ENCODE assay signal across 11 cellular contexts in the genomic region with DNA sequence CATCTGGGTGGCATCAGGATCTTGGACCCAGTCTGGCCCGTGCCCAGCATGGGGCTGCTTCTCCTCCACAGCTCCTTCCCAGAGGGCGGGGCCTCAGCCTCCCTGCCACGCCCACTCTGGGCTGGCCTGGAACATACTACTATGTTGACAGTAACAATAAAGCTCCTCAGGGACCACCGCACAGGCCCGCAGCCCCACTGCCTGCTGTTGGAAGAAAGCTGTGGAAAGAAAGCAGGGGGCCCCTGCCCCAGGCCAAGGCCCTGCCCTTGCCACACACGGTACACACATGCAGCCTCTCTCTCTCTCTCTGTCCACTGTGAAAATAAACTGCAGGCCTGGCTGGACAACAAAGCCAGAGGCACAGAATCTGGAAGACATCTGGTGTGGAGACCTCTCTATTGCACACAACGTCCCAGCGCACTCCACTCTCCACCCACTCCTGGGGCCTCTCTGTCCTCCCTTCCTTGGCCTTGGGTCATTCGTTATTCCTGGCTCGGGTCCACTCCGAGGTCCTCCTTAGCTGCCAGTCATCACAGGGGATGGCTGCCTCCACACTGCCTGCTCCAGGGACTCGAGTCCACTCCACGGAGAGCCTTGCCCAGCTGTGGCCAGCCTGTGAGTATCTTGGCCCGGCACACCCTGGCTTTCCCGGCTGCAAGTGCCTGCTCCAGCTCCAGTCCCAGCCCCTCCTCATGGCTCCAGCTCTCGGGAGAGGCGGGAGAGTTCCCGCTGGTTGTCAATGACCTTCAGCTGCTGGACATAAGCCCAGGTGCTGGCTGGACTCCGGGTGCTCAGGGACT. TPM values are rescaled to one million over a fixed set of nuclear protein-coding genes. Genes with fewer than 3 reads are reported as not detected.
DNase-seq lines count a peak whose midpoint lies in the region; ATAC-seq and FAIRE-seq lines count a peak whose summit lies in the region.
"Had no signal": no experiment of that assay in that cellular context is flagged by ENCODE, and none has a peak within 500 bp of the region (broad histone marks: within the 10 kb centered on the region; RNA-seq: fewer than 3 reads in every experiment).

No MANE protein-coding gene starts in this region.

- no peaks in the 10 kb centered on the region for H3K27me3 ChIP-seq in BLaER1

- H3K36me3 ChIP-seq in BLaER1, result no peaks in the 10 kb centered on the region; the same call in 1 of the 2 replicates

- peak; percentile 94 for DNase-seq in left ventricle myocardium superior
- DNase-seq in posterior vena cava (ENCODE audit: low spot score), result peak; percentile 97
- no peak for DNase-seq in urothelium cell line (ENCODE audit: low spot score)
- DNase-seq in DMS114 treated with DMSO at 0.1 percent for 48 hours (lab: John Stamatoyannopoulos, UW; ENCODE audit: unreplicated experiment), result no peak
- DNase-seq: NCI-H2081; stimulated activated naive CD4-positive, alpha-beta T cell had no signal

- H3K9ac ChIP-seq in BLaER1, result no peak overlapping the region

- H3K4me3 ChIP-seq in BLaER1, result no peak overlapping the region

- intact Hi-C loops in left ventricle myocardium superior (cut with micrococcal nuclease), result loop anchor here (2.0 kb wide), 1 partner anchor 20 kb away; no protein-coding TSS in a partner anchor
- intact Hi-C loops in posterior vena cava (cut with DNase I), result no loop called here

- H4K20me1 ChIP-seq in BLaER1, result no peaks in the 10 kb centered on the region

- H3K4me1 ChIP-seq in BLaER1, result peaks cover 69% of the 10 kb centered on the region

- no peaks in the 10 kb centered on the region for H3K9me3 ChIP-seq in BLaER1

- H3K4me2 ChIP-seq in BLaER1, result peak overlapping the region; percentile 30

- no peak for FAIRE-seq in urothelium cell line (lab: Jason Lieb, UNC)
- FAIRE-seq: islet of Langerhans had no signal

- ATAC-seq in left ventricle myocardium superior, result peak; percentile 83
- no peak for ATAC-seq in HG03457 (IDR thresholded peaks at IDR 0.05; ENCODE audit: unreplicated experiment)
- ATAC-seq in HG03139 (IDR thresholded peaks at IDR 0.05; ENCODE audit: unreplicated experiment), result no peak

- H3K27ac ChIP-seq in BLaER1, result no peak overlapping the region
- peak overlapping the region; percentile 94 for H3K27ac ChIP-seq in angular gyrus (ENCODE audit: low read depth, low read length)

RNA-seq across cellular contexts. Expression of a gene that starts 11.8 kb away (rescaled TPM):
- total RNA-seq in left ventricle myocardium superior, result 0.30 TPM
- 1 to 10 TPM in 1 of 2 donors, under 1 TPM in 1; 0.38 to 1.7 TPM for total RNA-seq in posterior vena cava

RNA-seq across cellular contexts. Expression of a gene that starts 21.6 kb away (rescaled TPM):
- total RNA-seq in left ventricle myocardium superior (37.6 TPM), posterior vena cava (10 to 100 TPM; 18.3 to 33.5 TPM)

RNA-seq across cellular contexts. Expression of a gene that starts 31.2 kb away (rescaled TPM):
- 19.9 TPM for total RNA-seq in left ventricle myocardium superior
- total RNA-seq in posterior vena cava, result 10 to 100 TPM; 23.2 to 24.0 TPM

RNA-seq across cellular contexts. Expression of a gene that starts 36.0 kb away (rescaled TPM):
- total RNA-seq in left ventricle myocardium superior (23.7 TPM), posterior vena cava (10 to 100 TPM; 28.5 to 33.8 TPM)

Comparison
In these comparisons a context has a peak if more than half of its experiments do, and no peak if none do; other contexts are left out.
1. DNase-seq: peak in left ventricle myocardium superior (single experiment) and posterior vena cava (single experiment); none in urothelium cell line (single experiment) and DMS114 treated with DMSO at 0.1 percent for 48 hours (single experiment).